Comparison of ENCODE assay signal across 16 cellular contexts in genomic region chr7:69395072-69395714, GRCh38.
A peak's percentile ranks its signal among the peaks of the same experiment; 100 is the strongest.
DNase-seq lines count a peak whose midpoint lies in the region; ATAC-seq and TF ChIP-seq lines count a peak whose summit lies in the region.
"Had no signal": no experiment of that assay in that cellular context is flagged by ENCODE, and none has a peak within 500 bp of the region (broad histone marks: within the 10 kb centered on the region; RNA-seq: fewer than 3 reads in every experiment).

No MANE protein-coding gene starts in this region.

- no peak overlapping the region for H3K27ac ChIP-seq in left ventricle myocardium inferior (replicated peaks)
- H3K27ac ChIP-seq in body of pancreas = no peak overlapping the region

- TF ChIP-seq CTCF in left ventricle myocardium inferior (IDR thresholded peaks at IDR 0.05; ENCODE audit: borderline replicate concordance) (no peak), body of pancreas (IDR thresholded peaks at IDR 0.05) (no peak)

- TF ChIP-seq POLR2A in body of pancreas (IDR thresholded peaks at IDR 0.05) = no peak

- WGBS in body of pancreas, 2 donors = 79 to 84% methylated on average over 8 of the region's 8 CpGs

- ATAC-seq in Right ventricle myocardium inferior = peak; percentile 56
- peak; percentile 6 for ATAC-seq in body of pancreas
- ATAC-seq in GM21367 (IDR thresholded peaks at IDR 0.05; ENCODE audit: unreplicated experiment) = no peak
- ATAC-seq in GM21360 (IDR thresholded peaks at IDR 0.05; ENCODE audit: unreplicated experiment) = no peak

- H3K36me3 ChIP-seq in left ventricle myocardium inferior = no peaks in the 10 kb centered on the region
- no peaks in the 10 kb centered on the region for H3K36me3 ChIP-seq in body of pancreas (replicated peaks in 1 of 2; ENCODE audit: insufficient read depth in 1 of 2, low read depth in 2 of 2)

- H3K27me3 ChIP-seq in left ventricle myocardium inferior (ENCODE audit: low read depth) (peaks cover 4% of the 10 kb centered on the region), body of pancreas (no peaks in the 10 kb centered on the region)

- H3K4me1 ChIP-seq in left ventricle myocardium inferior (no peaks in the 10 kb centered on the region), body of pancreas (no peaks in the 10 kb centered on the region)

- intact Hi-C loops in Right ventricle myocardium inferior (cut with DNase I) (no loop called here), left ventricle myocardium inferior (cut with micrococcal nuclease) (no loop called here), body of pancreas (cut with DNase I) (no loop called here)

- peaks cover 9% of the 10 kb centered on the region for H3K9me3 ChIP-seq in left ventricle myocardium inferior (replicated peaks)
- no peaks in the 10 kb centered on the region for H3K9me3 ChIP-seq in body of pancreas

- DNase-seq in Right ventricle myocardium inferior (ENCODE audit: missing footprints) = no peak
- DNase-seq in left ventricle myocardium inferior = no peak
- peak in 2 of 4 donors; percentile 10 to 20 for DNase-seq in body of pancreas
- DNase-seq in kidney glomerular epithelial cell (lab: John Stamatoyannopoulos, UW) = peak; percentile 50
- no peak for DNase-seq in stimulated activated CD8-positive, alpha-beta memory T cell treated with anti-CD3 and anti-CD28 coated beads, Interleukin-4, amount 100 ng/mL, for 48 hours
- DNase-seq in SHP77 treated with DMSO at 0.1 percent for 48 hours (lab: John Stamatoyannopoulos, UW) = no peak
- DNase-seq: 8988T; activated CD4-positive, alpha-beta memory T cell treated with anti-CD3 and anti-CD28 coated beads, Interleukin-2, amount 10 ng/mL, durations not matched to agents 7 days and 5 days; activated naive CD4-positive, alpha-beta T cell treated with anti-CD3 and anti-CD28 coated beads for 36 hours; naive B cell; NCI-H1417 treated with DMSO at 0.1 percent for 48 hours; NCI-H774; stimulated activated naive CD4-positive, alpha-beta T cell; T-helper 1 cell had no signal

- H3K4me3 ChIP-seq in left ventricle myocardium inferior = no peak overlapping the region
- H3K4me3 ChIP-seq in body of pancreas = no peak overlapping the region

Comparison
In these comparisons a context has a peak if more than half of its experiments do, and no peak if none do; other contexts are left out.
1. ATAC-seq: peak in Right ventricle myocardium inferior (single experiment) and body of pancreas (single experiment); none in GM21367 (single experiment) and GM21360 (single experiment).